ENCODE assay signal across 8 cellular contexts in the genomic region with DNA sequence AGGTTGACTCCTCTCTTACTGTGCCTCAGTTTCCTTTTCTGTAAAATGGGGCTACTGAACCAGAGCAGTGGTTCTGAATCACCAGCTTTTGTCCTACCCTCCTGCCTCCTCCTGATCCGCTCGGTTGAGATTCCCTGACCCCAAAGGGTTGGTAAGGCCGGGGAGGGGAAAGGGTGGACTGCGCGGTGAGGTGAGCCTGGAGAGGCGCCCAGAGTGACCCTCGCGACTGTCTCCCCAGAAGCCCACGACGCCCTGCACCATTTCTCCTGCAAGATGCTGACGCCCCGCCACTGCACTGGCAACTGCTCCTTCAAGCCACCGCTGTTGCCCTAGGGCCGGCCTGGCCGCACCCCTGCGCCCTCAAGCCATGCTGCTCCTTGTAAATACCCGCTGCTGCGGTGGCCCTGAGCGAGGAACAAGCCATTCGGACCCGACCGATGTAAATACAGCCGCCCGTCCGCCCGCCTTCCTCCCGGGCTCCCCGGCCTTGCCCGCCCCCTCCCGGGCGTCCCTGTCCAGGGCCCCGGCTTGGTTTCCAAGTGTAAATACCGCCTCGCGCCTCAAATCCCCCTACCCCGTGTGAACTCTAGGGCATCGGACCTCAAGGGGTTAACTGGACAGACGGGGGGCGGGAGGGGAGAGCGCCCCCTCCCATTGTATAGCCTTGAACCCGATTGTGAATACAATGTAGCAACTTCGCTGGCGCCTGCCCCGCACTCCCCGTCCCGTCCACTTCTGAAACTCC.
DNase-seq lines count a peak whose midpoint lies in the region; ATAC-seq, FAIRE-seq and TF ChIP-seq lines count a peak whose summit lies in the region.

No MANE protein-coding gene starts in this region.

- H3K36me3 Mint-ChIP-seq in T-helper 1 cell treated with Interleukin-12 subunit alpha and Interleukin-12 subunit beta and Interleukin-4 antibody, amounts not matched to agents 30 μg/mL and 1 μg/mL, for 36 hours (ENCODE audit: low read depth): peaks cover 2% of the 10 kb centered on the region
- no peaks in the 10 kb centered on the region for H3K36me3 Mint-ChIP-seq in nephron progenitor cell (ENCODE audit: low read depth)

- H3K4me3 Mint-ChIP-seq in T-helper 1 cell treated with Interleukin-12 subunit alpha and Interleukin-12 subunit beta and Interleukin-4 antibody, amounts not matched to agents 30 μg/mL and 1 μg/mL, for 36 hours: peak overlapping the region; percentile 75
- peak overlapping the region; percentile 75 for H3K4me3 Mint-ChIP-seq in nephron progenitor cell

- no peak overlapping the region for H3K4me3 ChIP-seq in epithelial cell of esophagus (ENCODE audit: low read length)

- H3K27ac Mint-ChIP-seq in T-helper 1 cell treated with Interleukin-12 subunit alpha and Interleukin-12 subunit beta and Interleukin-4 antibody, amounts not matched to agents 30 μg/mL and 1 μg/mL, for 36 hours: no peak overlapping the region
- H3K27ac Mint-ChIP-seq in nephron progenitor cell: no peak overlapping the region

- peaks cover 92% of the 10 kb centered on the region for H3K27me3 Mint-ChIP-seq in T-helper 1 cell treated with Interleukin-12 subunit alpha and Interleukin-12 subunit beta and Interleukin-4 antibody, amounts not matched to agents 30 μg/mL and 1 μg/mL, for 36 hours (ENCODE audit: low read depth)
- peaks cover 99% of the 10 kb centered on the region for H3K27me3 Mint-ChIP-seq in nephron progenitor cell (ENCODE audit: low read depth, poor library complexity)

- peaks cover 32% of the 10 kb centered on the region for H3K4me1 Mint-ChIP-seq in T-helper 1 cell treated with Interleukin-12 subunit alpha and Interleukin-12 subunit beta and Interleukin-4 antibody, amounts not matched to agents 30 μg/mL and 1 μg/mL, for 36 hours (ENCODE audit: low read depth)
- H3K4me1 Mint-ChIP-seq in nephron progenitor cell: peaks cover 69% of the 10 kb centered on the region

- in situ Hi-C loops in ACHN (cut with HindIII; ENCODE audit: low pct_ligation_motif_present, low pct_unique_long_range_greater_than_20kb, low sequenced_read_pairs): no loop called here

- peak; percentile 21 for FAIRE-seq in GM19239 (lab: Jason Lieb, UNC)

- TF ChIP-seq CTCF in epithelial cell of esophagus (IDR thresholded peaks at IDR 0.05; ENCODE audit: insufficient read depth, low read depth, low read length, missing control alignments) (peak; percentile 59), nephron progenitor cell (IDR thresholded peaks at IDR 0.05) (peak; percentile 57)

- H3K9me3 Mint-ChIP-seq in T-helper 1 cell treated with Interleukin-12 subunit alpha and Interleukin-12 subunit beta and Interleukin-4 antibody, amounts not matched to agents 30 μg/mL and 1 μg/mL, for 36 hours: no peaks in the 10 kb centered on the region
- H3K9me3 Mint-ChIP-seq in nephron progenitor cell: no peaks in the 10 kb centered on the region

- DNase-seq in ACHN: peak; percentile 46
- DNase-seq in GM19239 (ENCODE audit: insufficient read length, low spot score): no peak
- peak; percentile 46 for DNase-seq in epithelial cell of esophagus (ENCODE audit: low read depth)
- peak; percentile 80 for DNase-seq in nephron progenitor cell
- DNase-seq in DMS114 treated with DMSO at 0.1 percent for 48 hours (lab: John Stamatoyannopoulos, UW; ENCODE audit: unreplicated experiment): no peak
- DNase-seq in stimulated activated CD4-positive, alpha-beta T cell treated with anti-CD3 and anti-CD28 coated beads, Interleukin-4, amount 100 ng/mL, for 24 hours: no peak

- ATAC-seq in GM19324 (IDR thresholded peaks at IDR 0.05; ENCODE audit: low FRiP score, unreplicated experiment): no peak

Comparison
In these comparisons a context has a peak if more than half of its experiments do, and no peak if none do; other contexts are left out.
1. DNase-seq: peak in ACHN (single experiment), epithelial cell of esophagus (single experiment) and nephron progenitor cell (single experiment); none in GM19239 (single experiment), DMS114 treated with DMSO at 0.1 percent for 48 hours (single experiment) and stimulated activated CD4-positive, alpha-beta T cell treated with anti-CD3 and anti-CD28 coated beads, Interleukin-4, amount 100 ng/mL, for 24 hours (single experiment).